In the genomic region with DNA sequence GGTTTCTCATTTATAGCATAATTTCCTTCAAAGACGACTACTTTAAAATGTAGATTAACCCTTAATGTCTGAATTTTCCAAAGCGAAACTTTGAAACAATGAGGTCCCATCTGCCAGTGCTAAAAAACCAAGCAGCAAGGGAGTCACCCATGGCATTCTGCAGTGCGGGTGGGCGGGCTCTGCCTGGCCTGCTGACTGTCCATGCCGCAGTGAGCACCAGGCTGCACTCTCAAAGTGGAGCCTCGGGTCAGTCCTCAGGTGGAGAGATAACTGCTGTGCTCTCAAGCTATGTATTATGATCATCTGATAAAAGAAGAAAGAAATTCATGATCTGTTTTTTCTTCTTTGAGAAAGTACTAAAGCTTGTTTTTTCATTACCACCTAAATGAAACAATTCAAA, we compare ENCODE assay signal across 20 cellular contexts.
DNase-seq lines count a peak whose midpoint lies in the region; ATAC-seq, FAIRE-seq and TF ChIP-seq lines count a peak whose summit lies in the region.
"Had no signal": no experiment of that assay in that cellular context is flagged by ENCODE, and none has a peak within 500 bp of the region (broad histone marks: within the 10 kb centered on the region; RNA-seq: fewer than 3 reads in every experiment).

No MANE protein-coding gene starts in this region.

- no peak overlapping the region for H2BK15ac ChIP-seq in neuronal stem cell (ENCODE audit: low read length)

- H2AFZ ChIP-seq in HepG2 (ENCODE audit: low read length), result peak overlapping the region; percentile 44
- peak overlapping the region; percentile 67 for H2AFZ ChIP-seq in neuronal stem cell (ENCODE audit: low read length)

- H3K79me1 ChIP-seq in neuronal stem cell (ENCODE audit: low read depth, low read length), result no peaks in the 10 kb centered on the region

- no peaks in the 10 kb centered on the region; a peak in 1 of 5 replicates for H3K27me3 ChIP-seq in HepG2 (ENCODE audit: control insufficient read depth in 1 of 2, insufficient read depth in 2 of 2, low read length in 2 of 2)
- no peaks in the 10 kb centered on the region for H3K27me3 ChIP-seq in right lobe of liver
- H3K27me3 ChIP-seq in neuronal stem cell (ENCODE audit: control insufficient read depth in 3 of 3, insufficient read depth in 3 of 3, low read depth in 1 of 3, low read length in 3 of 3), result no peaks in the 10 kb centered on the region
- no peaks in the 10 kb centered on the region for H3K27me3 ChIP-seq in skeletal muscle satellite cell (ENCODE audit: control insufficient read depth, insufficient read depth, low read length)
- no peaks in the 10 kb centered on the region for H3K27me3 ChIP-seq in tibial artery

- POLR2A ChIA-PET in HepG2 (lab: Yijun Ruan, JAX), result no interaction called here

- H3K9me3 ChIP-seq in HepG2 (ENCODE audit: low read length) (peaks cover 2% of the 10 kb centered on the region; the same call in 1 of the 2 replicates), right lobe of liver (no peaks in the 10 kb centered on the region), neuronal stem cell (replicated peaks in 1 of 2; ENCODE audit: control insufficient read depth in 2 of 2, insufficient read depth in 1 of 2, low read depth in 1 of 2, low read length in 2 of 2) (no peaks in the 10 kb centered on the region), skeletal muscle satellite cell (replicated peaks; ENCODE audit: low read length) (no peaks in the 10 kb centered on the region), tibial artery (no peaks in the 10 kb centered on the region)
- H3K9me3 ChIP-seq: A549, Caco-2 had no signal

- H2AK5ac ChIP-seq in neuronal stem cell (ENCODE audit: low read depth, low read length), result no peak overlapping the region

- H3K79me2 ChIP-seq in HepG2 (ENCODE audit: insufficient read depth, low read length), result no peaks in the 10 kb centered on the region

- FAIRE-seq in HepG2 (lab: Jason Lieb, UNC), result no peak
- FAIRE-seq: A549, D721Med, GM12892, H54 had no signal

- H4K8ac ChIP-seq in neuronal stem cell (ENCODE audit: low read depth, low read length), result no peak overlapping the region

- in situ Hi-C loops in HepG2 (cut with HindIII; ENCODE audit: extremely low pct_ligation_motif_present, low pct_unique_long_range_greater_than_20kb), result no loop called here

- H4K91ac ChIP-seq in neuronal stem cell (ENCODE audit: low read depth, low read length, poor library complexity), result no peak overlapping the region

- no peak for TF ChIP-seq CTCF in HepG2 (CRISPR knock-in tag; IDR thresholded peaks at IDR 0.05)
- TF ChIP-seq CTCF in right lobe of liver (IDR thresholded peaks at IDR 0.05), result no peak
- TF ChIP-seq CTCF in tibial artery (IDR thresholded peaks at IDR 0.05), result no peak

- H4K20me1 ChIP-seq in HepG2 (ENCODE audit: insufficient read depth, low read length), result no peaks in the 10 kb centered on the region

- H3K23ac ChIP-seq in neuronal stem cell (ENCODE audit: low read depth, low read length, poor library complexity), result no peak overlapping the region

- ATAC-seq in HepG2, result no peak
- ATAC-seq in right lobe of liver, result no peak
- ATAC-seq in HG02885 (IDR thresholded peaks at IDR 0.05; ENCODE audit: poor library complexity, unreplicated experiment), result no peak
- ATAC-seq: A549 had no signal

- TF ChIP-seq EP300 in HepG2 (IDR thresholded peaks at IDR 0.05; ENCODE audit: low read depth in 2 of 2, low read length in 2 of 2) (no peak), HepG2 (CRISPR knock-in tag; IDR thresholded peaks at IDR 0.05; ENCODE audit: borderline replicate concordance) (no peak)

- CTCF ChIA-PET in HepG2 (lab: Yijun Ruan, JAX; ENCODE audit: low intra/inter-chr PET ratio, low total read pairs), result no interaction called here

- H2BK120ac ChIP-seq in neuronal stem cell (ENCODE audit: low read depth, low read length), result no peak overlapping the region

- no peak overlapping the region for H3K27ac ChIP-seq in HepG2 (ENCODE audit: extremely low read length, insufficient read depth, low read length)
- no peak overlapping the region for H3K27ac ChIP-seq in right lobe of liver
- no peak overlapping the region for H3K27ac ChIP-seq in neuronal stem cell (replicated peaks; ENCODE audit: low read length)
- H3K27ac ChIP-seq in tibial artery, result no peak overlapping the region
- H3K27ac ChIP-seq: 22Rv1, A549, C4-2B had no signal

- H2BK5ac ChIP-seq in neuronal stem cell (ENCODE audit: low read length), result no peak overlapping the region

- 9% methylated on average over 6 of the region's 6 CpGs for WGBS in HepG2 (ENCODE audit: low lambda C conversion rate)
- WGBS in right lobe of liver (ENCODE audit: insufficient coverage, low coverage, low lambda C conversion rate, missing lambda C conversion rate), result 48% methylated on average over 5 of the region's 6 CpGs
- no CpG with 5 or more reads among the region's 6 CpGs for WGBS in neuronal stem cell (ENCODE audit: extremely low coverage in 2 of 2, insufficient read length in 2 of 2, insufficient replicate concordance in 1 of 2), 2 donors

- H3K4me2 ChIP-seq in HepG2 (ENCODE audit: low read depth, low read length) (no peak overlapping the region), neuronal stem cell (ENCODE audit: insufficient read depth, low read length, poor library complexity, severe bottlenecking) (no peak overlapping the region), skeletal muscle satellite cell (ENCODE audit: low read length) (peak overlapping the region; percentile 28)
- H3K4me2 ChIP-seq: A549 had no signal

- intact Hi-C loops in HepG2 (cut with micrococcal nuclease; ENCODE audit: unreplicated experiment), result no loop called here
- intact Hi-C loops in right lobe of liver (cut with DNase I), result no loop called here
- intact Hi-C loops in tibial artery (cut with DNase I; ENCODE audit: low total_unique reads), result no loop called here

- DNase-seq in HepG2 (ENCODE audit: low spot score), result no peak
- no peak for DNase-seq in right lobe of liver
- no peak for DNase-seq in neuronal stem cell (ENCODE audit: low spot score)
- no peak for DNase-seq in tibial artery
- no peak for DNase-seq in central memory CD4-positive, alpha-beta T cell
- no peak for DNase-seq in KG1 (lab: John Stamatoyannopoulos, UW)
- DNase-seq: AML-193; Caco-2; CD4-positive, alpha-beta T cell; DMS79; GDM1; HCEC 1CT had no signal

- no peak overlapping the region for H3K18ac ChIP-seq in neuronal stem cell (ENCODE audit: low read length)

- H3K9ac ChIP-seq in HepG2 (ENCODE audit: insufficient read depth, low read depth, low read length) (no peak overlapping the region), neuronal stem cell (ENCODE audit: low read depth, low read length, poor library complexity) (no peak overlapping the region), skeletal muscle satellite cell (ENCODE audit: low read depth, low read length) (no peak overlapping the region)

- TF ChIP-seq RAD21 in HepG2 (CRISPR knock-in tag; IDR thresholded peaks at IDR 0.05), result no peak

- no peak overlapping the region for H3K14ac ChIP-seq in neuronal stem cell (ENCODE audit: low read length)

- H3K4me3 ChIP-seq in HepG2 (replicated peaks in 1 of 3; ENCODE audit: insufficient read depth in 1 of 3, low read depth in 2 of 3, low read length in 3 of 3) (no peak overlapping the region), right lobe of liver (no peak overlapping the region), neuronal stem cell (ENCODE audit: low read length in 2 of 2) (no peak overlapping the region), skeletal muscle satellite cell (ENCODE audit: low read length) (no peak overlapping the region), tibial artery (peak overlapping the region; percentile 23 to 34)
- H3K4me3 ChIP-seq: A549 had no signal

- no peaks in the 10 kb centered on the region for H3K36me3 ChIP-seq in HepG2 (replicated peaks in 1 of 2; ENCODE audit: control insufficient read depth in 1 of 2, insufficient read depth in 2 of 2, low read length in 2 of 2)
- no peaks in the 10 kb centered on the region for H3K36me3 ChIP-seq in right lobe of liver
- H3K36me3 ChIP-seq in neuronal stem cell (replicated peaks in 1 of 2; ENCODE audit: control insufficient read depth in 2 of 2, insufficient read depth in 2 of 2, low read length in 2 of 2), result no peaks in the 10 kb centered on the region
- H3K36me3 ChIP-seq in skeletal muscle satellite cell (ENCODE audit: insufficient read depth, low read length), result no peaks in the 10 kb centered on the region
- no peaks in the 10 kb centered on the region for H3K36me3 ChIP-seq in tibial artery

- no TSS peak for BruUV-seq in HepG2 (replicated peaks; lab: Mats Ljungman, UMichigan)

- no peak for TF ChIP-seq POLR2A in HepG2 (IDR thresholded peaks at IDR 0.05; ENCODE audit: insufficient read depth in 1 of 2, low read depth in 2 of 2, low read length in 2 of 2)
- TF ChIP-seq POLR2A in right lobe of liver (IDR thresholded peaks at IDR 0.05), result no peak

- H3K4me1 ChIP-seq in HepG2 (ENCODE audit: insufficient read depth, low read length) (no peaks in the 10 kb centered on the region), right lobe of liver (no peaks in the 10 kb centered on the region), neuronal stem cell (ENCODE audit: control insufficient read depth in 2 of 2, insufficient read depth in 1 of 2, low read depth in 1 of 2, low read length in 2 of 2) (peaks cover 2 to 10% of the 10 kb centered on the region in 2 donors), skeletal muscle satellite cell (ENCODE audit: control insufficient read depth, insufficient read depth, low read length) (no peaks in the 10 kb centered on the region), tibial artery (peaks cover 0 to 14% (median 1%) of the 10 kb centered on the region in 4 donors)
- H3K4me1 ChIP-seq: A549, Caco-2 had no signal

- H3K4ac ChIP-seq in neuronal stem cell (ENCODE audit: low read length), result no peak overlapping the region

- H2BK12ac ChIP-seq in neuronal stem cell (ENCODE audit: low read length), result no peak overlapping the region

TF ChIP-seq in HepG2, 621 proteins besides CTCF, POLR2A, EP300 and RAD21 (continues in another document):
- TF ChIP-seq, protein P1, sequence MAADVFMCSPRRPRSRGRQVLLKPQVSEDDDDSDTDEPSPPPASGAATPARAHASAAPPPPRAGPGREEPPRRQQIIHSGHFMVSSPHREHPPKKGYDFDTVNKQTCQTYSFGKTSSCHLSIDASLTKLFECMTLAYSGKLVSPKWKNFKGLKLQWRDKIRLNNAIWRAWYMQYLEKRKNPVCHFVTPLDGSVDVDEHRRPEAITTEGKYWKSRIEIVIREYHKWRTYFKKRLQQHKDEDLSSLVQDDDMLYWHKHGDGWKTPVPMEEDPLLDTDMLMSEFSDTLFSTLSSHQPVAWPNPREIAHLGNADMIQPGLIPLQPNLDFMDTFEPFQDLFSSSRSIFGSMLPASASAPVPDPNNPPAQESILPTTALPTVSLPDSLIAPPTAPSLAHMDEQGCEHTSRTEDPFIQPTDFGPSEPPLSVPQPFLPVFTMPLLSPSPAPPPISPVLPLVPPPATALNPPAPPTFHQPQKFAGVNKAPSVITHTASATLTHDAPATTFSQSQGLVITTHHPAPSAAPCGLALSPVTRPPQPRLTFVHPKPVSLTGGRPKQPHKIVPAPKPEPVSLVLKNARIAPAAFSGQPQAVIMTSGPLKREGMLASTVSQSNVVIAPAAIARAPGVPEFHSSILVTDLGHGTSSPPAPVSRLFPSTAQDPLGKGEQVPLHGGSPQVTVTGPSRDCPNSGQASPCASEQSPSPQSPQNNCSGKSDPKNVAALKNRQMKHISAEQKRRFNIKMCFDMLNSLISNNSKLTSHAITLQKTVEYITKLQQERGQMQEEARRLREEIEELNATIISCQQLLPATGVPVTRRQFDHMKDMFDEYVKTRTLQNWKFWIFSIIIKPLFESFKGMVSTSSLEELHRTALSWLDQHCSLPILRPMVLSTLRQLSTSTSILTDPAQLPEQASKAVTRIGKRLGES (CRISPR knock-in tag; IDR thresholded peaks at IDR 0.05; ENCODE audit: borderline replicate concordance), result no peak

Comparison
In these comparisons a context has a peak if more than half of its experiments do, and no peak if none do; other contexts are left out.
1. H3K4me3 ChIP-seq: peak in tibial artery (2 of 2); none in HepG2 (0 of 3), right lobe of liver (0 of 3), neuronal stem cell (0 of 2) and skeletal muscle satellite cell (single experiment).